ENCODE assay signal across 11 cellular contexts in the genomic region with DNA sequence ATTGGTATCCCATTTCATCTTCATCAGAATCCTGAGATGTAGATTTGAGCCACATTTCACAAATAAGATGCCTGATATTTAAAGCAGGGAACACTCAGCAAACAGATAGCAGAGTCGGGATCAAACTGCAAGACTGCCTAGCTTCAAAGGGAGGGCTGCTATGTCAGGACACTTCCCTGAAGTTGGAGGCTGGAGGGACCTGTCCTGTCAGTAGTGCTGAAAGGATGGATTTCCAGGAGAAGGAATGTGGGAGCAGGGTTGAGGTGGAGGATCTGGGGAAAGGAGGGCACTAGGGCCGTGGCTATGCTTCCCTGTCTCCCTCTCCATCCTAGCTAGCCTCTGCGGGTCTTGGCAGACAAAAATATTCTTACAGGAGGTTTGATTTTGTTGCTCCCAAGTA. TPM values are rescaled to one million over a fixed set of nuclear protein-coding genes. Genes with fewer than 3 reads are reported as not detected.
A peak's percentile ranks its signal among the peaks of the same experiment; 100 is the strongest.
DNase-seq lines count a peak whose midpoint lies in the region; ATAC-seq, FAIRE-seq and TF ChIP-seq lines count a peak whose summit lies in the region.
"Had no signal": no experiment of that assay in that cellular context is flagged by ENCODE, and none has a peak within 500 bp of the region (broad histone marks: within the 10 kb centered on the region; RNA-seq: fewer than 3 reads in every experiment).

No MANE protein-coding gene starts in this region.

- FAIRE-seq in pancreas (lab: Jason Lieb, UNC) = no peak
- FAIRE-seq: HTR-8/SVneo had no signal

- H3K4me3 Mint-ChIP-seq in T-cell = no peak overlapping the region

- H3K36me3 ChIP-seq in ACC112 (ENCODE audit: insufficient read depth, low read length) (peaks cover 36% of the 10 kb centered on the region), esophagus squamous epithelium (peaks cover 0 to 54% (median 11%) of the 10 kb centered on the region in 3 donors), pancreas (peaks cover 0 to 5% (median 0%) of the 10 kb centered on the region in 3 donors)

- TF ChIP-seq CTCF in esophagus squamous epithelium (IDR thresholded peaks at IDR 0.05) (no peak), pancreas (IDR thresholded peaks at IDR 0.05) (no peak), foreskin fibroblast (IDR thresholded peaks at IDR 0.05; ENCODE audit: low read depth, low read length) (no peak)

- H3K9me3 ChIP-seq in esophagus squamous epithelium (no peaks in the 10 kb centered on the region), pancreas (no peaks in the 10 kb centered on the region)

- H3K36me3 Mint-ChIP-seq in T-cell = peaks cover 22% of the 10 kb centered on the region

- in situ Hi-C loops in ACHN (cut with HindIII; ENCODE audit: low pct_ligation_motif_present, low pct_unique_long_range_greater_than_20kb, low sequenced_read_pairs) = no loop called here

- H2AFZ ChIP-seq in ACC112 (ENCODE audit: low read length, unreplicated experiment) = no peak overlapping the region

- H3K79me2 ChIP-seq in ACC112 (ENCODE audit: control insufficient read depth, insufficient read depth, low read length, unreplicated experiment) = peaks cover 75% of the 10 kb centered on the region

- POLR2A ChIA-PET in T-cell (lab: Charles Lee) = no interaction called here

- WGBS in esophagus squamous epithelium, 2 donors = 48 to 62% methylated on average over 3 of the region's 3 CpGs
- 32 to 39% methylated on average over 3 of the region's 3 CpGs for WGBS in pancreas, 2 donors

- peak overlapping the region; percentile 47 to 74 for H3K27ac Mint-ChIP-seq in T-cell

- no peaks in the 10 kb centered on the region for H3K9me3 Mint-ChIP-seq in T-cell

- intact Hi-C loops in esophagus squamous epithelium (cut with DNase I) (no loop called here), pancreas (cut with DNase I) (loop anchor here in 1 of 3 donors (5.0 kb wide), 1 partner anchor 52 kb away; a partner anchor contains a TSS)

- peaks cover 41 to 61% (median 56%) of the 10 kb centered on the region in 3 donors for H3K4me1 Mint-ChIP-seq in T-cell

- CTCF ChIA-PET in T-cell (lab: Charles Lee) = interaction anchor here in 1 of 2 donors (0.9 kb wide), 1 partner anchor 53 kb away, joined by 3 read pairs; no protein-coding TSS in a partner anchor

- ATAC-seq in T-cell (replicated peaks in 1 of 4) = no peak
- ATAC-seq in pancreas = peak in 3 of 4 donors; percentile 1 to 3 (median 3)
- ATAC-seq in GM18519 (IDR thresholded peaks at IDR 0.05; ENCODE audit: low FRiP score, unreplicated experiment) = no peak
- no peak for ATAC-seq in GM21576 (IDR thresholded peaks at IDR 0.05; ENCODE audit: unreplicated experiment)

- H3K4me3 ChIP-seq in ACC112 (ENCODE audit: low read depth, low read length) = no peak overlapping the region
- H3K4me3 ChIP-seq in esophagus squamous epithelium = no peak overlapping the region
- H3K4me3 ChIP-seq in pancreas = no peak overlapping the region
- no peak overlapping the region for H3K4me3 ChIP-seq in foreskin fibroblast (ENCODE audit: low read depth in 1 of 2, low read length in 2 of 2)

- H3K27me3 Mint-ChIP-seq in T-cell = no peaks in the 10 kb centered on the region

- 0 out of 2 replicates have a peak overlapping the region, but pooled peaks have one; percentile 1 for H3K27ac ChIP-seq in ACC112 (ENCODE audit: low read depth, low read length)
- H3K27ac ChIP-seq in esophagus squamous epithelium = peak overlapping the region; percentile 52 to 86 (median 84)
- H3K27ac ChIP-seq in pancreas = peak overlapping the region; percentile 82 to 93 (median 88)

- H3K27me3 ChIP-seq in ACC112 (ENCODE audit: insufficient read depth, low read length) = no peaks in the 10 kb centered on the region
- no peaks in the 10 kb centered on the region for H3K27me3 ChIP-seq in esophagus squamous epithelium
- H3K27me3 ChIP-seq in pancreas = no peaks in the 10 kb centered on the region

- DNase-seq in T-cell = no peak
- no peak for DNase-seq in esophagus squamous epithelium (lab: John Stamatoyannopoulos, UW)
- no peak for DNase-seq in pancreas
- DNase-seq in ACHN = no peak
- DNase-seq in foreskin fibroblast = no peak
- DNase-seq: NCI-H226 had no signal

- H3K4me1 ChIP-seq in ACC112 (ENCODE audit: control insufficient read depth, insufficient read depth, low read length, unreplicated experiment) (peaks cover 42% of the 10 kb centered on the region), esophagus squamous epithelium (peaks cover 28 to 98% (median 86%) of the 10 kb centered on the region in 3 donors), pancreas (peaks cover 38 to 43% (median 39%) of the 10 kb centered on the region in 3 donors)

- no peak for TF ChIP-seq POLR2A in esophagus squamous epithelium (IDR thresholded peaks at IDR 0.05)

RNA-seq across cellular contexts. Expression of a gene that starts 32.2 kb away (rescaled TPM):
- total RNA-seq in T-cell (not detected), esophagus squamous epithelium (1 to 10 TPM in 2 of 4 donors, under 1 TPM in 1, not detected in 1; 0.83 to 3.1 (median 2.6) TPM), pancreas (under 1 TPM in 5 of 6 donors, not detected in 1; 0.28 to 0.94 (median 0.60) TPM)
- 1 to 10 TPM; 3.7 to 7.8 TPM for polyA plus RNA-seq in pancreas
- total RNA-seq: glomerular endothelial cell had no signal

RNA-seq across cellular contexts. Expression of a gene that starts 52.8 kb away (rescaled TPM):
- total RNA-seq in T-cell (10 to 100 TPM; 26.6 to 33.8 (median 27.7) TPM), esophagus squamous epithelium (100 to 1,000 TPM in 1 of 4 donors, 10 to 100 TPM in 3; 65.4 to 105 (median 90.1) TPM), pancreas (10 to 100 TPM; 27.3 to 59.8 (median 40.0) TPM)
- polyA plus RNA-seq in pancreas = 10 to 100 TPM; 40.8 to 55.5 TPM

Comparison
In these comparisons a context has a peak if more than half of its experiments do, and no peak if none do; other contexts are left out.
1. H3K27ac ChIP-seq: peak in every context shown above with its lines; median percentile 88 in pancreas; 84 in esophagus squamous epithelium; 1 in ACC112.
2. ATAC-seq: peak in pancreas (3 of 4); none in T-cell (0 of 4), GM18519 (single experiment) and GM21576 (single experiment).